8 cellular contexts compared by ENCODE assay signal in genomic region chr15:77907824-77908751, GRCh38.
DNase-seq lines count a peak whose midpoint lies in the region; ATAC-seq, FAIRE-seq and TF ChIP-seq lines count a peak whose summit lies in the region.

No MANE protein-coding gene starts in this region.

- SMC1A ChIA-PET in GM12878 (lab: Charles Lee; ENCODE audit: uncharacterized antibody, unreplicated experiment): no interaction called here

- no TSS peak for BruUV-seq in GM12878 (replicated peaks; lab: Mats Ljungman, UMichigan)

- in situ Hi-C loops in GM23248 (cut with MboI) (no loop called here), GM12878 (cut with MboI) (no loop called here)

- H2AFZ ChIP-seq in GM23248 (no peak overlapping the region), GM12878 (ENCODE audit: control insufficient read depth, low read depth, low read length) (no peak overlapping the region)

- no peaks in the 10 kb centered on the region for H3K79me2 ChIP-seq in GM23248 (ENCODE audit: insufficient read depth)
- no peaks in the 10 kb centered on the region for H3K79me2 ChIP-seq in GM12878 (ENCODE audit: control insufficient read depth, insufficient read depth, low read length)

- intact Hi-C loops in GM12878 (cut with micrococcal nuclease; ENCODE audit: unreplicated experiment): loop anchor here (10.0 kb wide), 1 partner anchor 47 kb away; no protein-coding TSS in a partner anchor

- H3K4me1 ChIP-seq in GM23248 (ENCODE audit: insufficient read depth) (no peaks in the 10 kb centered on the region), GM12878 (ENCODE audit: control insufficient read depth, insufficient read depth, low read length) (no peaks in the 10 kb centered on the region)

- no peaks in the 10 kb centered on the region for H3F3A ChIP-seq in GM23248 (ENCODE audit: insufficient read depth)

- TF ChIP-seq POLR2A in GM12878 (IDR thresholded peaks at IDR 0.05; ENCODE audit: low read depth, low read length): no peak

- H4K20me1 ChIP-seq in GM23248 (ENCODE audit: insufficient read depth): no peaks in the 10 kb centered on the region
- no peaks in the 10 kb centered on the region for H4K20me1 ChIP-seq in GM12878 (ENCODE audit: control insufficient read depth, insufficient read depth)

- POLR2A ChIA-PET in GM12878 (lab: Charles Lee): no interaction called here

- H3K9ac ChIP-seq in GM23248 (no peak overlapping the region), GM12878 (ENCODE audit: control insufficient read depth, insufficient read depth, low read length) (no peak overlapping the region)

- TF ChIP-seq CTCF in GM12878 (IDR thresholded peaks at IDR 0.05 in 2 of 3, conservative IDR thresholded peaks at IDR 0.05 in 1 of 3; ENCODE audit: control insufficient read depth in 2 of 3, extremely low read depth in 1 of 3, insufficient read depth in 1 of 3, low read depth in 3 of 3, low read length in 3 of 3): peak; percentile 37 to 59 (median 46)

- H3K27ac ChIP-seq in GM23248 (no peak overlapping the region), GM12878 (ENCODE audit: control insufficient read depth, insufficient read depth) (no peak overlapping the region)

- RAD21 ChIA-PET in GM12878 (lab: Charles Lee; ENCODE audit: unreplicated experiment): no interaction called here

- ATAC-seq in GM12878 (peak; percentile 83), HG03342 (IDR thresholded peaks at IDR 0.05; ENCODE audit: unreplicated experiment) (no peak)

- WGBS in GM23248 (ENCODE audit: low coverage in 1 of 2, low lambda C conversion rate in 2 of 2, missing lambda C conversion rate in 2 of 2), 2 experiments: 41% methylated on average over 21 to 25 of the region's 28 CpGs
- WGBS in GM12878 (ENCODE audit: insufficient coverage, insufficient replicate concordance, low lambda C conversion rate, missing lambda C conversion rate): 28% methylated on average over 26 of the region's 28 CpGs

- no peak overlapping the region for H3K4me3 ChIP-seq in GM23248
- H3K4me3 ChIP-seq in GM12878: no peak overlapping the region

- CTCF ChIA-PET in GM12878 (lab: Yijun Ruan, JAX): interaction anchor here (0.9 to 3.1 kb wide), 10 partner anchors 16 to 222 kb away, joined by 3 to 12 read pairs (median 4); no protein-coding TSS in a partner anchor

- H3K27me3 ChIP-seq in GM23248 (replicated peaks; ENCODE audit: insufficient read depth) (no peaks in the 10 kb centered on the region), GM12878 (replicated peaks in 1 of 2; ENCODE audit: control insufficient read depth in 2 of 2, insufficient read depth in 2 of 2, low read length in 1 of 2) (no peaks in the 10 kb centered on the region; a peak in 1 of 4 replicates)

- no peaks in the 10 kb centered on the region for H3K9me3 ChIP-seq in GM23248 (ENCODE audit: low read depth)
- H3K9me3 ChIP-seq in GM12878 (replicated peaks; ENCODE audit: control insufficient read depth, insufficient read depth, low read length): no peaks in the 10 kb centered on the region

- no peak for TF ChIP-seq RAD21 in GM12878 (IDR thresholded peaks at IDR 0.05; ENCODE audit: insufficient read depth, low read depth, low read length)

- H3K36me3 ChIP-seq in GM23248 (ENCODE audit: low read depth) (no peaks in the 10 kb centered on the region), GM12878 (ENCODE audit: control insufficient read depth in 2 of 2, insufficient read depth in 2 of 2, low read length in 1 of 2) (no peaks in the 10 kb centered on the region)

- no peak for TF ChIP-seq EP300 in GM12878 (IDR thresholded peaks at IDR 0.05; ENCODE audit: borderline replicate concordance in 1 of 2, control insufficient read depth in 1 of 2, low read depth in 2 of 2, low read length in 2 of 2)

- DNase-seq in AML-193 (lab: John Stamatoyannopoulos, UW) (peak; percentile 61 to 68), GM23248 (peak; percentile 76), RCC 7860 (ENCODE audit: low spot score) (peak; percentile 57), GM12878 (ENCODE audit: low read depth, low spot score) (no peak), medulla oblongata (ENCODE audit: extremely low spot score) (peak; percentile 20), urothelium cell line (ENCODE audit: low spot score) (peak; percentile 73), ureter (ENCODE audit: low spot score) (no peak)

- no peak overlapping the region for H3K4me2 ChIP-seq in GM23248 (ENCODE audit: unreplicated experiment)
- H3K4me2 ChIP-seq in GM12878 (ENCODE audit: control insufficient read depth, insufficient read depth): no peak overlapping the region

- FAIRE-seq in RCC 7860 (lab: Jason Lieb, UNC): no peak
- no peak for FAIRE-seq in GM12878 (lab: Jason Lieb, UNC)
- FAIRE-seq in urothelium cell line (lab: Jason Lieb, UNC): peak; percentile 94

- no peaks in the 10 kb centered on the region for H3K9me2 ChIP-seq in GM23248 (ENCODE audit: insufficient read depth)

TF ChIP-seq in GM12878, 131 proteins besides CTCF, POLR2A, EP300 and RAD21:
- TF ChIP-seq EGR1 (IDR thresholded peaks at IDR 0.05; ENCODE audit: borderline replicate concordance in 1 of 2, low read depth in 2 of 2, low read length in 2 of 2): no peak
- no peak for TF ChIP-seq MYC (IDR thresholded peaks at IDR 0.05; ENCODE audit: insufficient read depth, insufficient read length, insufficient replicate concordance, low read length, severe bottlenecking)
- no peak for TF ChIP-seq POLR2AphosphoS5 (IDR thresholded peaks at IDR 0.05; ENCODE audit: low read length)
- no peak for TF ChIP-seq CEBPB (IDR thresholded peaks at IDR 0.05; ENCODE audit: borderline replicate concordance in 1 of 2, low read depth in 2 of 2, low read length in 2 of 2)
- TF ChIP-seq FOS (IDR thresholded peaks at IDR 0.05; ENCODE audit: borderline replicate concordance, extremely low read depth, insufficient read length): no peak
- TF ChIP-seq BHLHE40 (IDR thresholded peaks at IDR 0.05; ENCODE audit: borderline replicate concordance in 1 of 2, low read depth in 2 of 2, low read length in 1 of 2): peak in 1 of 2 experiments; percentile 45; a peak in 2 of 4 replicates
- no peak for TF ChIP-seq CBX3 (IDR thresholded peaks at IDR 0.05; ENCODE audit: borderline replicate concordance, low read depth)
- no peak for TF ChIP-seq STAT3 (IDR thresholded peaks at IDR 0.05; ENCODE audit: low read depth, low read length)

Comparison
In these comparisons a context has a peak if more than half of its experiments do, and no peak if none do; other contexts are left out.
1. DNase-seq: peak in AML-193 (2 of 2), GM23248 (single experiment), RCC 7860 (single experiment), medulla oblongata (single experiment) and urothelium cell line (single experiment); none in GM12878 (single experiment) and ureter (single experiment).